In the genomic region with DNA sequence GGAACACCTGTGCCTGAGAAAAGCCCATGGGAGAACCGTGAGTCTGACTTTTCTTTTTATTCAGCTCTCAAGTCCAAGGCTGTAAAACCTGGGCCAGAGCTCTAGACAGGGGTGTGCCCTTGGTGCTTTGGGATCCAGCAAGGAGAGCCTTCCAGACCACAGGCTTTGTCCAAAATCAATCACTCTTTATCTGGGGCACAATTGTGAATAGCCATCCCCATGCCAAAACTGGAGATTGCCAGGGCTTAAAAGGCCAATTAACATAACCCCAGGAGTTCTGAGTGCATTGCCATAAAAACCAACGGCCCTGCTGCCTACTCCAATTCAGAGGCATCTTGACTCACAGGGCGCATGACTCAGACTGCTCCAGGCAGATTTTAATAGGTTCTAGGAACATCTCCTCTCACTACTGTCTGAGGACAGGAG, we compare ENCODE assay signal across 11 cellular contexts.
DNase-seq lines count a peak whose midpoint lies in the region; ATAC-seq and TF ChIP-seq lines count a peak whose summit lies in the region.
"Had no signal": no experiment of that assay in that cellular context is flagged by ENCODE, and none has a peak within 500 bp of the region (broad histone marks: within the 10 kb centered on the region; RNA-seq: fewer than 3 reads in every experiment).

No MANE protein-coding gene starts in this region.

- H4K5ac ChIP-seq in mesendoderm (ENCODE audit: low read length), result no peak overlapping the region

- H3K27me3 ChIP-seq in body of pancreas, result no peaks in the 10 kb centered on the region
- H3K27me3 ChIP-seq in mesendoderm (ENCODE audit: insufficient read depth, low read length, poor library complexity), result no peaks in the 10 kb centered on the region
- H3K27me3 ChIP-seq in vagina, result no peaks in the 10 kb centered on the region

- H3K18ac ChIP-seq in mesendoderm (ENCODE audit: low read length), result no peak overlapping the region

- intact Hi-C loops in body of pancreas (cut with DNase I), result no loop called here
- intact Hi-C loops in vagina (cut with DNase I), result no loop called here

- peak; percentile 68 for ATAC-seq in body of pancreas
- no peak for ATAC-seq in HG02852 (IDR thresholded peaks at IDR 0.05; ENCODE audit: unreplicated experiment)
- no peak for ATAC-seq in HG03460 (IDR thresholded peaks at IDR 0.05; ENCODE audit: unreplicated experiment)
- ATAC-seq: stimulated activated effector memory CD8-positive, alpha-beta T cell treated with anti-CD3 and anti-CD28 coated beads, Interleukin-12 subunit alpha, Interleukin-12 subunit beta, amount 100 ng/mL, for 72 hours had no signal

- DNase-seq in Daoy (ENCODE audit: low read depth), result peak; percentile 88
- DNase-seq in NCI-H2029 treated with DMSO at 0.1 percent for 48 hours (lab: John Stamatoyannopoulos, UW), result peak; percentile 82
- peak in 3 of 4 donors; percentile 7 to 22 (median 13) for DNase-seq in body of pancreas
- peak; percentile 85 for DNase-seq in mesendoderm
- no peak for DNase-seq in OCI-M2 (lab: John Stamatoyannopoulos, UW; ENCODE audit: unreplicated experiment)
- no peak for DNase-seq in vagina (ENCODE audit: extremely low spot score in 2 of 2)
- DNase-seq: activated CD4-positive, alpha-beta memory T cell treated with anti-CD3 and anti-CD28 coated beads, Interleukin-2, amount 10 ng/mL, durations not matched to agents 7 days and 5 days; NCI-H187 had no signal

- no peak overlapping the region for H3K23ac ChIP-seq in mesendoderm (ENCODE audit: low read length)

- H3K9me3 ChIP-seq in body of pancreas (no peaks in the 10 kb centered on the region), vagina (no peaks in the 10 kb centered on the region)

- H3K79me2 ChIP-seq in mesendoderm (ENCODE audit: control insufficient read depth, insufficient read depth, low read length), result no peaks in the 10 kb centered on the region

- H3K36me3 ChIP-seq in body of pancreas (replicated peaks in 1 of 2; ENCODE audit: insufficient read depth in 1 of 2, low read depth in 2 of 2) (no peaks in the 10 kb centered on the region), mesendoderm (ENCODE audit: control insufficient read depth, insufficient read depth, low read length) (no peaks in the 10 kb centered on the region), vagina (no peaks in the 10 kb centered on the region)

- WGBS in body of pancreas, 2 donors, result 47 to 54% methylated on average over 3 of the region's 3 CpGs
- no CpG with 5 or more reads among the region's 3 CpGs for WGBS in mesendoderm (ENCODE audit: extremely low coverage, insufficient coverage, low lambda C conversion rate)

- H3K27ac ChIP-seq in body of pancreas, result no peak overlapping the region
- no peak overlapping the region for H3K27ac ChIP-seq in mesendoderm (ENCODE audit: low read depth, low read length)
- no peak overlapping the region for H3K27ac ChIP-seq in vagina

- TF ChIP-seq POLR2A in body of pancreas (IDR thresholded peaks at IDR 0.05) (no peak), vagina (IDR thresholded peaks at IDR 0.05) (no peak)

- H3K4me1 ChIP-seq in body of pancreas, result peaks cover 4% of the 10 kb centered on the region
- H3K4me1 ChIP-seq in mesendoderm (ENCODE audit: control insufficient read depth, low read depth, low read length), result peaks cover 4% of the 10 kb centered on the region
- no peaks in the 10 kb centered on the region for H3K4me1 ChIP-seq in vagina

- no peak overlapping the region for H4K8ac ChIP-seq in mesendoderm (ENCODE audit: low read depth, low read length)

- H3K56ac ChIP-seq in mesendoderm (ENCODE audit: low read length), result no peak overlapping the region

- H3K79me1 ChIP-seq in mesendoderm (ENCODE audit: low read length), result no peaks in the 10 kb centered on the region

- no peak overlapping the region for H2BK15ac ChIP-seq in mesendoderm (replicated peaks; ENCODE audit: low read depth)

- TF ChIP-seq CTCF in body of pancreas (IDR thresholded peaks at IDR 0.05) (no peak), vagina (IDR thresholded peaks at IDR 0.05) (no peak)

- no peak overlapping the region for H3K9ac ChIP-seq in mesendoderm (ENCODE audit: low read length)

- no peak overlapping the region for H2BK120ac ChIP-seq in mesendoderm (ENCODE audit: low read depth, low read length)

- H3K4ac ChIP-seq in mesendoderm (ENCODE audit: low read depth, low read length), result no peak overlapping the region

- H3K4me3 ChIP-seq in body of pancreas (no peak overlapping the region), mesendoderm (ENCODE audit: low read length) (no peak overlapping the region), vagina (no peak overlapping the region)

- H2AK5ac ChIP-seq in mesendoderm (ENCODE audit: low read length), result no peak overlapping the region

- no peak overlapping the region for H3K4me2 ChIP-seq in mesendoderm (ENCODE audit: low read length)

- no peak overlapping the region for H2BK5ac ChIP-seq in mesendoderm (ENCODE audit: low read length)

Comparison
In these comparisons a context has a peak if more than half of its experiments do, and no peak if none do; other contexts are left out.
1. DNase-seq: peak in Daoy (single experiment), NCI-H2029 treated with DMSO at 0.1 percent for 48 hours (single experiment), body of pancreas (3 of 4) and mesendoderm (single experiment); none in OCI-M2 (single experiment) and vagina (0 of 2).